ENCODE assay signal across 8 cellular contexts in the genomic region with DNA sequence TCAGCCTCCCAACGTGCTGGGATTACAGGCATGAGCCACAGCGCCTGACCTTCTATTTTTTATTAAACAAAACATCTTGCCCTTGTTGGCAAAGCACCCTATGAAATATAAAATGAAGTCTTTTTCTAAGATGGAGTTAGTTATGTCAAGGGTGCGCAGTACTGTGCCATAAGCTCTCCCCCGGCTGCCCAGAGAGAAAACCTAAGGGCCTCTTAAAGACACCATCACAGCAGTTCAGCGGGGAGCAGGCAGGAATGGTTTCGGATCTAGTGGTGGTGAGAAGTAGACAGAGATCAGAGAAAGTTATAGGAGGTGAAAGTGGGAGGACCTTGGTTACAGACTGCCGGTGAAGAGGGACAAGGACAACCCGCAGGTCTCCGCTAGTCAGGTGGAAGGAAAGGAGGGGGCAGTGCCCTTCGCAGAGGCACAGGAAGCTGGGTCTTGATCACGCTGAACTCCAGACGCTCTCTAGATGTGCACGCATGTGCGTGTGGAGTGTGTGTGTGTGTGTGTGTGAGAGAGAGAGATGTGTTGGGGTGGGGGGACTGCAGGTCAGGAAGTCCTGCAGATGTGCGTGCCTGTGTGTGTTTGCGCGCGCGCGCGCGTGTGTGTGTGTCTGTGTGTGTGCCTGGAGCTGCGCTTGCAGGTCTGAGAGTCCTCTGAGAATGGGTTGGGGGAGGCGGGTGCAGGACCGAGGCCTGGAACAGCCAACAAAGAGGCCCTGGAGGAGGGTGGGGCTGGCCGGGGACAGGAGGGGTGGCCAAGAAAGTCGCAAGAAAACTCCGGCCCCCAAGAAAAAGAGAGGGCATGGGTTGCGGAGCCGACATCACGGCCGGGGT. TPM values are rescaled to one million over a fixed set of nuclear protein-coding genes. Genes with fewer than 3 reads are reported as not detected.
DNase-seq lines count a peak whose midpoint lies in the region; TF ChIP-seq lines count a peak whose summit lies in the region.

No MANE protein-coding gene starts in this region.

- H3K27me3 ChIP-seq in esophagus squamous epithelium (peaks cover 0 to 10% (median 0%) of the 10 kb centered on the region in 4 donors), neural progenitor cell (no peaks in the 10 kb centered on the region), suprapubic skin (no peaks in the 10 kb centered on the region)

- peak overlapping the region; percentile 45 for H2AFZ ChIP-seq in neural progenitor cell (replicated peaks)

- H3K79me2 ChIP-seq in neural progenitor cell (ENCODE audit: low read depth), result peaks cover 31% of the 10 kb centered on the region

- peaks cover 29% of the 10 kb centered on the region for H3F3A ChIP-seq in neural progenitor cell (ENCODE audit: low read depth)

- DNase-seq in AG08395 (ENCODE audit: low spot score), result peak; percentile 54
- DNase-seq in GM20000 (ENCODE audit: low spot score), result peak; percentile 57
- peak; percentile 55 for DNase-seq in NOMO-1 treated with dmso at 0.1 percent for 144 hours (lab: John Stamatoyannopoulos, UW; ENCODE audit: unreplicated experiment)
- peak; percentile 63 for DNase-seq in activated T-cell treated with anti-CD3 and anti-CD28 coated beads for 1 hour (ENCODE audit: low read depth)
- DNase-seq in esophagus squamous epithelium (lab: John Stamatoyannopoulos, UW), result no peak
- DNase-seq in neural progenitor cell (ENCODE audit: low spot score), result peak; percentile 87
- DNase-seq in suprapubic skin (ENCODE audit: low spot score in 2 of 2), result peak in 1 of 2 donors; percentile 80
- no peak for DNase-seq in SW480 (ENCODE audit: low spot score)

- TF ChIP-seq EP300 in suprapubic skin (IDR thresholded peaks at IDR 0.05), result no peak

- H3K27me3 Mint-ChIP-seq in neural progenitor cell (ENCODE audit: insufficient read depth, low read depth), result peaks cover 9% of the 10 kb centered on the region

- H3K36me3 ChIP-seq in esophagus squamous epithelium (peaks cover 0 to under 1% (median 0%) of the 10 kb centered on the region in 3 donors), neural progenitor cell (no peaks in the 10 kb centered on the region), suprapubic skin (no peaks in the 10 kb centered on the region)

- peaks cover 31% of the 10 kb centered on the region for H3K4me1 Mint-ChIP-seq in neural progenitor cell

- H3K27ac ChIP-seq in esophagus squamous epithelium, result peak overlapping the region; percentile 76 to 91 (median 84)
- peak overlapping the region; percentile 55 for H3K27ac ChIP-seq in neural progenitor cell
- peak overlapping the region; percentile 81 for H3K27ac ChIP-seq in suprapubic skin

- H3K9me3 ChIP-seq in esophagus squamous epithelium (no peaks in the 10 kb centered on the region), neural progenitor cell (ENCODE audit: low read depth) (no peaks in the 10 kb centered on the region), suprapubic skin (no peaks in the 10 kb centered on the region)

- no peaks in the 10 kb centered on the region for H3K9me3 Mint-ChIP-seq in neural progenitor cell

- 10 to 11% methylated on average over 28 to 32 of the region's 32 CpGs for WGBS in esophagus squamous epithelium, 2 donors
- 13% methylated on average over 32 of the region's 32 CpGs for WGBS in suprapubic skin

- intact Hi-C loops in esophagus squamous epithelium (cut with DNase I), result loop anchor here (10.0 kb wide), 2 partner anchors 129 to 261 kb away; no protein-coding TSS in a partner anchor

- peaks cover 35% of the 10 kb centered on the region for H4K20me1 ChIP-seq in neural progenitor cell (ENCODE audit: low read depth)

- H3K4me1 ChIP-seq in esophagus squamous epithelium (peaks cover 21 to 50% (median 29%) of the 10 kb centered on the region in 3 donors), neural progenitor cell (peaks cover 9% of the 10 kb centered on the region), suprapubic skin (peaks cover 29% of the 10 kb centered on the region)

- H3K4me3 ChIP-seq in esophagus squamous epithelium (peak overlapping the region; percentile 51 to 87 (median 66)), neural progenitor cell (peak overlapping the region; percentile 95), suprapubic skin (peak overlapping the region; percentile 69)

- H3K4me3 Mint-ChIP-seq in neural progenitor cell, result peak overlapping the region; percentile 92

- no peak for TF ChIP-seq POLR2A in esophagus squamous epithelium (IDR thresholded peaks at IDR 0.05)
- no peak for TF ChIP-seq POLR2A in suprapubic skin (IDR thresholded peaks at IDR 0.05)

- no peak overlapping the region for H3K9ac ChIP-seq in neural progenitor cell

- peak overlapping the region; percentile 85 for H3K4me2 ChIP-seq in neural progenitor cell

- peaks cover 1% of the 10 kb centered on the region for H3K36me3 Mint-ChIP-seq in neural progenitor cell

- TF ChIP-seq CTCF in GM20000 (IDR thresholded peaks at IDR 0.05; ENCODE audit: extremely low read depth, missing control alignments) (no peak), esophagus squamous epithelium (IDR thresholded peaks at IDR 0.05) (no peak), neural progenitor cell (IDR thresholded peaks at IDR 0.05) (no peak), suprapubic skin (IDR thresholded peaks at IDR 0.05) (no peak)

- peak overlapping the region; percentile 97 for H3K27ac Mint-ChIP-seq in neural progenitor cell

RNA-seq across cellular contexts. Expression of a gene that starts 0.7 kb away (rescaled TPM):
- 10 to 100 TPM in 2 of 4 donors, 1 to 10 TPM in 2; 4.0 to 19.6 (median 8.9) TPM for total RNA-seq in esophagus squamous epithelium
- 18.3 and 47.4 TPM in 2 replicates for total RNA-seq in neural progenitor cell (ENCODE audit: low replicate concordance)
- total RNA-seq in suprapubic skin, result 10 to 100 TPM in 2 of 4 donors, 1 to 10 TPM in 2; 6.5 to 15.5 (median 9.2) TPM

RNA-seq across cellular contexts. Expression of a gene that starts 24.5 kb away (rescaled TPM):
- total RNA-seq in esophagus squamous epithelium (not detected), neural progenitor cell (ENCODE audit: low replicate concordance) (not detected in 2 replicates), suprapubic skin (not detected)

RNA-seq across cellular contexts. Expression of a gene that starts 37.5 kb away (rescaled TPM):
- total RNA-seq in esophagus squamous epithelium, result 1 to 10 TPM in 2 of 4 donors, not detected in 2; 1.3 to 1.5 TPM
- 2.9 TPM in 1 of 2 replicates, not detected in the other for total RNA-seq in neural progenitor cell (ENCODE audit: low replicate concordance)
- 1 to 10 TPM in 3 of 4 donors, under 1 TPM in 1; 0.97 to 1.6 (median 1.5) TPM for total RNA-seq in suprapubic skin

RNA-seq across cellular contexts. Expression of a gene that starts 51.4 kb away (rescaled TPM):
- total RNA-seq in esophagus squamous epithelium (10 to 100 TPM in 2 of 4 donors, 1 to 10 TPM in 2; 8.6 to 34.1 (median 16.9) TPM), neural progenitor cell (ENCODE audit: low replicate concordance) (33.3 and 38.6 TPM in 2 replicates), suprapubic skin (10 to 100 TPM; 15.4 to 33.7 (median 21.4) TPM)

RNA-seq across cellular contexts. Expression of a gene that starts 53.8 kb away (rescaled TPM):
- 10 to 100 TPM in 3 of 4 donors, 1 to 10 TPM in 1; 5.6 to 22.5 (median 13.5) TPM for total RNA-seq in esophagus squamous epithelium
- total RNA-seq in neural progenitor cell (ENCODE audit: low replicate concordance), result 7.1 and 7.3 TPM in 2 replicates
- 10 to 100 TPM; 13.6 to 27.0 (median 19.7) TPM for total RNA-seq in suprapubic skin

Comparison
In these comparisons a context has a peak if more than half of its experiments do, and no peak if none do; other contexts are left out.
1. DNase-seq: peak in AG08395 (single experiment), GM20000 (single experiment), NOMO-1 treated with dmso at 0.1 percent for 144 hours (single experiment), activated T-cell treated with anti-CD3 and anti-CD28 coated beads for 1 hour (single experiment) and neural progenitor cell (single experiment); none in esophagus squamous epithelium (single experiment) and SW480 (single experiment).
2. Peak in every context shown above with its lines, with median percentiles within 50 percentile points of each other: H3K27ac ChIP-seq and H3K4me3 ChIP-seq.